Comparison of ENCODE assay signal across 1 cellular context in the genomic region with DNA sequence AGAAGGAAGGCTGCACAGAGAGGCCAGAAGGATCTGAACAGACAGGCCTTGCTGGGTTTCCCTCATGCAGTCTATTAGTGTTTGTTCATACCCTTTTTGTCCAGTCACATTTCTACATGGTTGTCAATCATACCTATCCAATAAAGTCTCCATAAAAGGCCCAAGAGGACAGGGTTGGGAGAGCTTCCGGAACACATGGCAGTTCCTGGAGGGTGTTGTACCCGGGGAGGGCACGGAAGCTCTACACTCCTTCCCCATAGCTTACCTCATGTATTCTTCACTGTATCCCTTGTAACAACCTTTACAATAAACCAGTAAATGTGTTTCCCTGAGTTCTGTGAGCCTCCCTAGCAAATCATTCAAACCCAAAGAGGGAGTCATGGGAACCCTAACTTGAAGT.
TF ChIP-seq lines count a peak whose summit lies in the region.

No MANE protein-coding gene starts in this region.

TF ChIP-seq in GM12878, 131 proteins besides CTCF, POLR2A, EP300 and RAD21:
- TF ChIP-seq PAX5 (IDR thresholded peaks at IDR 0.05; ENCODE audit: borderline replicate concordance, low read depth, low read length) (no peak), SREBF1 (IDR thresholded peaks at IDR 0.05; ENCODE audit: low read length) (no peak), ASH2L (IDR thresholded peaks at IDR 0.05; ENCODE audit: borderline replicate concordance, low read depth) (no peak), NFIC (IDR thresholded peaks at IDR 0.05; ENCODE audit: low read depth, low read length) (no peak), SMAD1 (IDR thresholded peaks at IDR 0.05; ENCODE audit: low read depth, partially characterized antibody) (no peak), ZNF207 (IDR thresholded peaks at IDR 0.05; ENCODE audit: borderline replicate concordance) (no peak), FOS (IDR thresholded peaks at IDR 0.05; ENCODE audit: borderline replicate concordance, extremely low read depth, insufficient read length) (no peak), ZNF24 (IDR thresholded peaks at IDR 0.05) (no peak), SUPT20H (IDR thresholded peaks at IDR 0.05; ENCODE audit: borderline replicate concordance, control insufficient read depth, low read depth, low read length) (no peak), JUNB (IDR thresholded peaks at IDR 0.05) (no peak), HDAC6 (IDR thresholded peaks at IDR 0.05; ENCODE audit: unreplicated experiment) (no peak)
- TF ChIP-seq, protein P1, sequence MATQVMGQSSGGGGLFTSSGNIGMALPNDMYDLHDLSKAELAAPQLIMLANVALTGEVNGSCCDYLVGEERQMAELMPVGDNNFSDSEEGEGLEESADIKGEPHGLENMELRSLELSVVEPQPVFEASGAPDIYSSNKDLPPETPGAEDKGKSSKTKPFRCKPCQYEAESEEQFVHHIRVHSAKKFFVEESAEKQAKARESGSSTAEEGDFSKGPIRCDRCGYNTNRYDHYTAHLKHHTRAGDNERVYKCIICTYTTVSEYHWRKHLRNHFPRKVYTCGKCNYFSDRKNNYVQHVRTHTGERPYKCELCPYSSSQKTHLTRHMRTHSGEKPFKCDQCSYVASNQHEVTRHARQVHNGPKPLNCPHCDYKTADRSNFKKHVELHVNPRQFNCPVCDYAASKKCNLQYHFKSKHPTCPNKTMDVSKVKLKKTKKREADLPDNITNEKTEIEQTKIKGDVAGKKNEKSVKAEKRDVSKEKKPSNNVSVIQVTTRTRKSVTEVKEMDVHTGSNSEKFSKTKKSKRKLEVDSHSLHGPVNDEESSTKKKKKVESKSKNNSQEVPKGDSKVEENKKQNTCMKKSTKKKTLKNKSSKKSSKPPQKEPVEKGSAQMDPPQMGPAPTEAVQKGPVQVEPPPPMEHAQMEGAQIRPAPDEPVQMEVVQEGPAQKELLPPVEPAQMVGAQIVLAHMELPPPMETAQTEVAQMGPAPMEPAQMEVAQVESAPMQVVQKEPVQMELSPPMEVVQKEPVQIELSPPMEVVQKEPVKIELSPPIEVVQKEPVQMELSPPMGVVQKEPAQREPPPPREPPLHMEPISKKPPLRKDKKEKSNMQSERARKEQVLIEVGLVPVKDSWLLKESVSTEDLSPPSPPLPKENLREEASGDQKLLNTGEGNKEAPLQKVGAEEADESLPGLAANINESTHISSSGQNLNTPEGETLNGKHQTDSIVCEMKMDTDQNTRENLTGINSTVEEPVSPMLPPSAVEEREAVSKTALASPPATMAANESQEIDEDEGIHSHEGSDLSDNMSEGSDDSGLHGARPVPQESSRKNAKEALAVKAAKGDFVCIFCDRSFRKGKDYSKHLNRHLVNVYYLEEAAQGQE (IDR thresholded peaks at IDR 0.05; ENCODE audit: low read depth, low read length): no peak
- TF ChIP-seq, protein P2, sequence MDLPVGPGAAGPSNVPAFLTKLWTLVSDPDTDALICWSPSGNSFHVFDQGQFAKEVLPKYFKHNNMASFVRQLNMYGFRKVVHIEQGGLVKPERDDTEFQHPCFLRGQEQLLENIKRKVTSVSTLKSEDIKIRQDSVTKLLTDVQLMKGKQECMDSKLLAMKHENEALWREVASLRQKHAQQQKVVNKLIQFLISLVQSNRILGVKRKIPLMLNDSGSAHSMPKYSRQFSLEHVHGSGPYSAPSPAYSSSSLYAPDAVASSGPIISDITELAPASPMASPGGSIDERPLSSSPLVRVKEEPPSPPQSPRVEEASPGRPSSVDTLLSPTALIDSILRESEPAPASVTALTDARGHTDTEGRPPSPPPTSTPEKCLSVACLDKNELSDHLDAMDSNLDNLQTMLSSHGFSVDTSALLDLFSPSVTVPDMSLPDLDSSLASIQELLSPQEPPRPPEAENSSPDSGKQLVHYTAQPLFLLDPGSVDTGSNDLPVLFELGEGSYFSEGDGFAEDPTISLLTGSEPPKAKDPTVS (IDR thresholded peaks at IDR 0.05; ENCODE audit: low read depth, low read length): no peak
- TF ChIP-seq, protein P3, sequence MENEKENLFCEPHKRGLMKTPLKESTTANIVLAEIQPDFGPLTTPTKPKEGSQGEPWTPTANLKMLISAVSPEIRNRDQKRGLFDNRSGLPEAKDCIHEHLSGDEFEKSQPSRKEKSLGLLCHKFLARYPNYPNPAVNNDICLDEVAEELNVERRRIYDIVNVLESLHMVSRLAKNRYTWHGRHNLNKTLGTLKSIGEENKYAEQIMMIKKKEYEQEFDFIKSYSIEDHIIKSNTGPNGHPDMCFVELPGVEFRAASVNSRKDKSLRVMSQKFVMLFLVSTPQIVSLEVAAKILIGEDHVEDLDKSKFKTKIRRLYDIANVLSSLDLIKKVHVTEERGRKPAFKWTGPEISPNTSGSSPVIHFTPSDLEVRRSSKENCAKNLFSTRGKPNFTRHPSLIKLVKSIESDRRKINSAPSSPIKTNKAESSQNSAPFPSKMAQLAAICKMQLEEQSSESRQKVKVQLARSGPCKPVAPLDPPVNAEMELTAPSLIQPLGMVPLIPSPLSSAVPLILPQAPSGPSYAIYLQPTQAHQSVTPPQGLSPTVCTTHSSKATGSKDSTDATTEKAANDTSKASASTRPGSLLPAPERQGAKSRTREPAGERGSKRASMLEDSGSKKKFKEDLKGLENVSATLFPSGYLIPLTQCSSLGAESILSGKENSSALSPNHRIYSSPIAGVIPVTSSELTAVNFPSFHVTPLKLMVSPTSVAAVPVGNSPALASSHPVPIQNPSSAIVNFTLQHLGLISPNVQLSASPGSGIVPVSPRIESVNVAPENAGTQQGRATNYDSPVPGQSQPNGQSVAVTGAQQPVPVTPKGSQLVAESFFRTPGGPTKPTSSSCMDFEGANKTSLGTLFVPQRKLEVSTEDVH (IDR thresholded peaks at IDR 0.05; ENCODE audit: low read depth, partially characterized antibody): no peak
- TF ChIP-seq, protein P4, sequence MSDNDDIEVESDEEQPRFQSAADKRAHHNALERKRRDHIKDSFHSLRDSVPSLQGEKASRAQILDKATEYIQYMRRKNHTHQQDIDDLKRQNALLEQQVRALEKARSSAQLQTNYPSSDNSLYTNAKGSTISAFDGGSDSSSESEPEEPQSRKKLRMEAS (IDR thresholded peaks at IDR 0.05; ENCODE audit: low read depth, low read length): no peak
TF ChIP-seq in GM12878: peak in this region for 0.
